In the genomic region with DNA sequence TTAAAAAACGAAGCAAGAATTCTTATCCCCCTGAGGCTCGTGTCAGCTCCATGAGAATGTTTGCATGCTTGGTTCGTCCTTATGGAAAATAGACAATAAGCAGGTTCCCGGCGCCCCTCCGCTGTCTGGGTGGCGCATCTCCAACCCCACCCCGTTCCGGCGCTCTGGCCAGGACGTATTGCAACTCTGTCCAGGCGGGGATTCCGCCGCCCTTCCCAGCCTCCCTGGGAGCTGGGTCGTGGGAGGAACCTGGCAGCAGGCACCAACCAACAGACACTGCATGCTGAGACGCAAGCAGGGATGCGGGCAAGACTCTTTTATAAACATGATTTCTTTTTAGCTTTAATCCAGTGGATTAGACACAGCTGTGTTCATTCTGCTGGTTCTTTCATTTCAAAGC, we compare ENCODE assay signal across 24 cellular contexts.
DNase-seq lines count a peak whose midpoint lies in the region; TF ChIP-seq lines count a peak whose summit lies in the region.
"Had no signal": no experiment of that assay in that cellular context is flagged by ENCODE, and none has a peak within 500 bp of the region (broad histone marks: within the 10 kb centered on the region; RNA-seq: fewer than 3 reads in every experiment).

No MANE protein-coding gene starts in this region.

- no peaks in the 10 kb centered on the region for H3K36me3 ChIP-seq in adipocyte (ENCODE audit: control insufficient read depth, insufficient read depth, low read length, severe bottlenecking)
- no peaks in the 10 kb centered on the region for H3K36me3 ChIP-seq in left ventricle myocardium inferior
- no peaks in the 10 kb centered on the region for H3K36me3 ChIP-seq in osteoblast (ENCODE audit: insufficient read depth, low read length)
- no peaks in the 10 kb centered on the region for H3K36me3 ChIP-seq in esophagus muscularis mucosa
- H3K36me3 ChIP-seq: left lung, stomach, upper lobe of right lung had no signal

- WGBS in esophagus muscularis mucosa = 51% methylated on average over 17 of the region's 17 CpGs

- DNase-seq in AG04449 (ENCODE audit: low read depth, low spot score) = no peak
- DNase-seq in adipocyte (ENCODE audit: low read depth) = peak; percentile 61
- peak; percentile 33 for DNase-seq in left ventricle myocardium inferior
- no peak for DNase-seq in osteoblast (ENCODE audit: insufficient read length, low spot score, missing footprints)
- no peak for DNase-seq in NCI-H226
- DNase-seq in esophagus muscularis mucosa (ENCODE audit: extremely low spot score) = no peak
- DNase-seq in mesenteric fat pad (ENCODE audit: low spot score) = no peak
- DNase-seq in kidney tubule cell (ENCODE audit: low spot score) = no peak
- DNase-seq: activated CD4-positive, alpha-beta T cell treated with anti-CD3 and anti-CD28 coated beads for 4 hours; activated naive CD8-positive, alpha-beta T cell treated with anti-CD3 and anti-CD28 coated beads, Interleukin-2, amount 50 U/mL, for 24 hours; CD4-positive, alpha-beta T cell; dermis blood vessel endothelial cell; GDM1; H9; left lung; naive B cell; NCI-H1417 treated with DMSO at 0.1 percent for 48 hours; NCI-H2171 treated with DMSO at 0.1 percent for 48 hours; small intestine; stimulated activated CD4-positive, alpha-beta T cell treated with anti-CD3 and anti-CD28 coated beads, Interleukin-4, amount 100 ng/mL, for 24 hours; stomach; SW 1271; upper lobe of right lung had no signal

- H3K4me3 ChIP-seq in AG04449 (ENCODE audit: low read depth, low read length) (peak overlapping the region; percentile 38), adipocyte (ENCODE audit: low read length) (peak overlapping the region; percentile 76), left ventricle myocardium inferior (peak overlapping the region; percentile 29), osteoblast (ENCODE audit: insufficient read depth, low read length) (no peak overlapping the region), esophagus muscularis mucosa (peak overlapping the region in 1 of 4 donors; percentile 25)
- H3K4me3 ChIP-seq: A549, left lung, stomach, upper lobe of right lung had no signal

- peaks cover 5% of the 10 kb centered on the region for H3K9me3 ChIP-seq in adipocyte (ENCODE audit: control insufficient read depth, low read length)
- H3K9me3 ChIP-seq in left ventricle myocardium inferior (replicated peaks) = peaks cover 5% of the 10 kb centered on the region
- no peaks in the 10 kb centered on the region for H3K9me3 ChIP-seq in osteoblast (ENCODE audit: low read depth, low read length)
- H3K9me3 ChIP-seq in esophagus muscularis mucosa = peaks cover 0 to 3% (median 0%) of the 10 kb centered on the region in 4 donors
- H3K9me3 ChIP-seq: left lung, upper lobe of right lung had no signal

- no peak overlapping the region for H3K9ac ChIP-seq in adipocyte (ENCODE audit: low read length)

- TF ChIP-seq CTCF in AG04449 (IDR thresholded peaks at IDR 0.05; ENCODE audit: insufficient read depth, low read length, missing control alignments) (no peak), left ventricle myocardium inferior (IDR thresholded peaks at IDR 0.05; ENCODE audit: borderline replicate concordance) (no peak), osteoblast (IDR thresholded peaks at IDR 0.05; ENCODE audit: extremely low read depth, low read depth, low read length) (no peak), esophagus muscularis mucosa (IDR thresholded peaks at IDR 0.05) (no peak)

- H4K20me1 ChIP-seq in osteoblast (ENCODE audit: insufficient read depth, low read length) = no peaks in the 10 kb centered on the region

- no peak for TF ChIP-seq POLR2A in esophagus muscularis mucosa (IDR thresholded peaks at IDR 0.05; ENCODE audit: low read depth)

- CTCF ChIA-PET in AG04449 (lab: Yijun Ruan, JAX) = interaction anchor here (1.0 kb wide), 2 partner anchors 38 to 56 kb away, joined by 3 read pairs; no protein-coding TSS in a partner anchor

- peaks cover 6% of the 10 kb centered on the region for H3K4me1 ChIP-seq in adipocyte (ENCODE audit: control insufficient read depth, insufficient read depth, low read length)
- H3K4me1 ChIP-seq in left ventricle myocardium inferior = no peaks in the 10 kb centered on the region
- H3K4me1 ChIP-seq in osteoblast (ENCODE audit: insufficient read depth, low read length) = no peaks in the 10 kb centered on the region
- no peaks in the 10 kb centered on the region for H3K4me1 ChIP-seq in esophagus muscularis mucosa
- H3K4me1 ChIP-seq: left lung, upper lobe of right lung had no signal

- TF ChIP-seq EP300 in esophagus muscularis mucosa (IDR thresholded peaks at IDR 0.05) = no peak

- peak overlapping the region; percentile 19 for H3K4me2 ChIP-seq in osteoblast (ENCODE audit: insufficient read depth, low read length)
- H3K4me2 ChIP-seq: A549 had no signal

- H3K27me3 ChIP-seq in adipocyte (replicated peaks; ENCODE audit: control insufficient read depth, insufficient read depth, low read length) (peaks cover 26% of the 10 kb centered on the region), left ventricle myocardium inferior (ENCODE audit: low read depth) (peaks cover 57% of the 10 kb centered on the region), osteoblast (ENCODE audit: insufficient read depth, low read length) (peaks cover 11% of the 10 kb centered on the region), esophagus muscularis mucosa (peaks cover 0 to 19% (median 0%) of the 10 kb centered on the region in 4 donors)
- H3K27me3 ChIP-seq: left lung, upper lobe of right lung had no signal

- H3K27ac ChIP-seq in left ventricle myocardium inferior (replicated peaks) = no peak overlapping the region
- H3K27ac ChIP-seq in osteoblast (ENCODE audit: low read depth, low read length) = no peak overlapping the region
- no peak overlapping the region for H3K27ac ChIP-seq in esophagus muscularis mucosa (replicated peaks in 1 of 4)
- H3K27ac ChIP-seq: left lung, stomach, upper lobe of right lung had no signal

- no peaks in the 10 kb centered on the region for H3K79me2 ChIP-seq in osteoblast (ENCODE audit: insufficient read depth, low read length)

- H2AFZ ChIP-seq in osteoblast (ENCODE audit: low read length) = no peak overlapping the region

- POLR2A ChIA-PET in AG04449 (lab: Yijun Ruan, JAX) = interaction anchor here (0.7 kb wide), 1 partner anchor 49 kb away, joined by 3 read pairs; no protein-coding TSS in a partner anchor

- intact Hi-C loops in left ventricle myocardium inferior (cut with micrococcal nuclease) (no loop called here), esophagus muscularis mucosa (cut with DNase I) (no loop called here)

Comparison
In these comparisons a context has a peak if more than half of its experiments do, and no peak if none do; other contexts are left out.
1. DNase-seq: peak in adipocyte (single experiment) and left ventricle myocardium inferior (single experiment); none in AG04449 (single experiment), osteoblast (single experiment), NCI-H226 (single experiment), esophagus muscularis mucosa (single experiment), mesenteric fat pad (single experiment) and kidney tubule cell (single experiment).